Comparison of ENCODE assay signal across 1 cellular context in genomic region chr9:91711755-91712591, GRCh38.
A peak's percentile ranks its signal among the peaks of the same experiment; 100 is the strongest.
TF ChIP-seq lines count a peak whose summit lies in the region.

No MANE protein-coding gene starts in this region.

TF ChIP-seq in GM12878, 131 proteins besides CTCF, POLR2A, EP300 and RAD21 (continued from another document):
- TF ChIP-seq CUX1 (IDR thresholded peaks at IDR 0.05; ENCODE audit: insufficient replicate concordance, low read depth, low read length) (no peak), IRF5 (IDR thresholded peaks at IDR 0.05; ENCODE audit: borderline replicate concordance) (no peak), ZNF217 (IDR thresholded peaks at IDR 0.05) (no peak), HSF1 (IDR thresholded peaks at IDR 0.05; ENCODE audit: low read depth, low read length) (no peak), SUPT20H (IDR thresholded peaks at IDR 0.05; ENCODE audit: borderline replicate concordance, control insufficient read depth, low read depth, low read length) (no peak), CEBPB (IDR thresholded peaks at IDR 0.05; ENCODE audit: borderline replicate concordance in 1 of 2, low read depth in 2 of 2, low read length in 2 of 2) (no peak), SIX5 (IDR thresholded peaks at IDR 0.05; ENCODE audit: low read depth, low read length, severe bottlenecking) (no peak), ZNF592 (IDR thresholded peaks at IDR 0.05) (peak; percentile 67; the same call in 1 of the 2 replicates), MEF2A (IDR thresholded peaks at IDR 0.05; ENCODE audit: insufficient read depth, low read depth, low read length) (peak; percentile 78), IRF4 (IDR thresholded peaks at IDR 0.05; ENCODE audit: low read depth, low read length) (peak; percentile 88), SP1 (IDR thresholded peaks at IDR 0.05; ENCODE audit: low read depth, low read length) (peak; percentile 76), NFIC (IDR thresholded peaks at IDR 0.05; ENCODE audit: low read depth, low read length) (peak; percentile 74), ZNF622 (IDR thresholded peaks at IDR 0.05) (no peak), CHD4 (IDR thresholded peaks at IDR 0.05) (no peak), RBBP5 (conservative IDR thresholded peaks at IDR 0.05) (no peak), NRF1 (conservative IDR thresholded peaks at IDR 0.05; ENCODE audit: low read depth, low read length) (no peak), SPI1 (IDR thresholded peaks at IDR 0.05; ENCODE audit: borderline replicate concordance, insufficient read depth, low read depth, low read length) (peak; percentile 75; the same call in 1 of the 2 replicates), MYC (IDR thresholded peaks at IDR 0.05; ENCODE audit: insufficient read depth, insufficient read length, insufficient replicate concordance, low read length, severe bottlenecking) (no peak), TARDBP (IDR thresholded peaks at IDR 0.05; ENCODE audit: borderline replicate concordance) (no peak), PAX8 (IDR thresholded peaks at IDR 0.05) (no peak), BMI1 (IDR thresholded peaks at IDR 0.05; ENCODE audit: borderline replicate concordance) (peak; percentile 40; the same call in 1 of the 2 replicates), ATF7 (IDR thresholded peaks at IDR 0.05; ENCODE audit: low read depth) (peak; percentile 90), RAD51 (IDR thresholded peaks at IDR 0.05) (no peak), FOXM1 (IDR thresholded peaks at IDR 0.05; ENCODE audit: low read depth, low read length) (no peak), TCF3 (IDR thresholded peaks at IDR 0.05; ENCODE audit: borderline replicate concordance, insufficient read depth, low read depth, low read length) (peak; percentile 80), ASH2L (IDR thresholded peaks at IDR 0.05; ENCODE audit: borderline replicate concordance, low read depth) (no peak), GATAD2B (conservative IDR thresholded peaks at IDR 0.05; ENCODE audit: low read depth) (0 out of 2 replicates have a peak, but pooled peaks have one; percentile 24), SMAD5 (IDR thresholded peaks at IDR 0.05; ENCODE audit: low read depth) (no peak), ETV6 (conservative IDR thresholded peaks at IDR 0.05 in 1 of 2, IDR thresholded peaks at IDR 0.05 in 1 of 2; ENCODE audit: borderline replicate concordance in 1 of 2, low read depth in 1 of 2) (peak in 1 of 2 experiments; percentile 86; a peak in 2 of 4 replicates), REST (IDR thresholded peaks at IDR 0.05; ENCODE audit: low read depth, low read length) (no peak), CHD1 (IDR thresholded peaks at IDR 0.05; ENCODE audit: low read depth, low read length) (no peak), ZBTB40 (IDR thresholded peaks at IDR 0.05; ENCODE audit: borderline replicate concordance) (peak; percentile 39; the same call in 1 of the 2 replicates), JUND (IDR thresholded peaks at IDR 0.05; ENCODE audit: low read depth, low read length) (peak; percentile 64; the same call in 1 of the 2 replicates), E2F8 (IDR thresholded peaks at IDR 0.05; ENCODE audit: low read depth, partially characterized antibody) (no peak), NFXL1 (IDR thresholded peaks at IDR 0.05; ENCODE audit: borderline replicate concordance) (no peak), SMARCA5 (IDR thresholded peaks at IDR 0.05) (no peak)
